11 cellular contexts compared by ENCODE assay signal in genomic region chr11:47189100-47189834, GRCh38. TPM values are rescaled to one million over a fixed set of nuclear protein-coding genes. Genes with fewer than 3 reads are reported as not detected.
DNase-seq lines count a peak whose midpoint lies in the region; ATAC-seq and TF ChIP-seq lines count a peak whose summit lies in the region.
"Had no signal": no experiment of that assay in that cellular context is flagged by ENCODE, and none has a peak within 500 bp of the region (broad histone marks: within the 10 kb centered on the region; RNA-seq: fewer than 3 reads in every experiment).

No MANE protein-coding gene starts in this region.

- no TSS peak for BruUV-seq in Caco-2 (replicated peaks; lab: Mats Ljungman, UMichigan)

- H3K27ac Mint-ChIP-seq in Caco-2 (ENCODE audit: unreplicated experiment): peak overlapping the region; percentile 91

- no peaks in the 10 kb centered on the region for H3K27me3 Mint-ChIP-seq in Caco-2 (ENCODE audit: insufficient read depth, unreplicated experiment)

- peak overlapping the region; percentile 61 for H3K4me3 Mint-ChIP-seq in Caco-2 (ENCODE audit: unreplicated experiment)

- no peaks in the 10 kb centered on the region for H3K9me3 Mint-ChIP-seq in Caco-2 (ENCODE audit: unreplicated experiment)

- no peak overlapping the region for H3K4me3 ChIP-seq in Caco-2 (ENCODE audit: low read depth, low read length)
- H3K4me3 ChIP-seq: breast epithelium had no signal

- TF ChIP-seq CTCF in Caco-2 (IDR thresholded peaks at IDR 0.05; ENCODE audit: insufficient read depth in 1 of 2, low read depth in 1 of 2, low read length in 1 of 2, severe bottlenecking in 1 of 2, unreplicated experiment in 1 of 2) (no peak), omental fat pad (IDR thresholded peaks at IDR 0.05) (no peak)

- H3K36me3 Mint-ChIP-seq in Caco-2 (ENCODE audit: insufficient read depth, unreplicated experiment): peaks cover 31% of the 10 kb centered on the region

- no peaks in the 10 kb centered on the region for H3K9me3 ChIP-seq in Caco-2
- H3K9me3 ChIP-seq: breast epithelium had no signal

- POLR2A ChIA-PET in Caco-2 (lab: Charles Lee): interaction anchor here (1.3 to 1.7 kb wide), 2 partner anchors 25 to 59 kb away, joined by 7 to 28 read pairs; partner anchors contain the start of genes ACP2 and DDB2

- DNase-seq in Caco-2 (peak; percentile 89 to 94), NCI-H69 (lab: John Stamatoyannopoulos, UW) (peak; percentile 17), omental fat pad (ENCODE audit: low spot score) (no peak), pons (ENCODE audit: low spot score) (no peak), C1 segment of cervical spinal cord (lab: John Stamatoyannopoulos, UW) (no peak), NCI-H1417 (lab: John Stamatoyannopoulos, UW) (no peak), 8988T (no peak)
- DNase-seq: activated CD4-positive, alpha-beta T cell treated with anti-CD3 and anti-CD28 coated beads for 1 hour; NCI-H524 treated with DMSO at 0.1 percent for 48 hours had no signal

- H3K27me3 ChIP-seq in Caco-2 (replicated peaks; ENCODE audit: control insufficient read depth, insufficient read depth, low read length): no peaks in the 10 kb centered on the region
- H3K27me3 ChIP-seq: breast epithelium had no signal

- H3K4me1 ChIP-seq in Caco-2: peaks cover 64% of the 10 kb centered on the region

- H3K36me3 ChIP-seq in Caco-2 (ENCODE audit: control insufficient read depth, insufficient read depth, low read length): no peaks in the 10 kb centered on the region
- H3K36me3 ChIP-seq: breast epithelium had no signal

- H3K4me1 Mint-ChIP-seq in Caco-2 (ENCODE audit: low read depth, unreplicated experiment): peaks cover 29% of the 10 kb centered on the region

- CTCF ChIA-PET in Caco-2 (lab: Charles Lee): interaction anchor here (0.9 to 1.3 kb wide), 6 partner anchors 10 to 166 kb away, joined by 3 to 8 read pairs (median 6); partner anchors contain the start of genes ACP2, DDB2 and NR1H3

- intact Hi-C loops in Caco-2 (cut with micrococcal nuclease; ENCODE audit: unreplicated experiment): loop anchor here (1.0 kb wide), 2 partner anchors 25 to 80 kb away; partner anchors contain the start of gene DDB2

- ATAC-seq in esophagus mucosa (peak; percentile 58), omental fat pad (ENCODE audit: low FRiP score) (peak; percentile 50)

RNA-seq across cellular contexts. Expression of gene PACSIN3, which starts 3.0 kb away (rescaled TPM):
- total RNA-seq in Caco-2 (2022) (72.8 and 76.7 TPM in 2 replicates), esophagus mucosa (55.3 TPM), omental fat pad (10 to 100 TPM; 11.2 to 47.4 (median 16.8) TPM)

RNA-seq across cellular contexts. Expression of gene ARFGAP2, which starts 12.6 kb away (rescaled TPM):
- 99.9 and 100.0 TPM in 2 replicates for total RNA-seq in Caco-2 (2022)
- 77.9 TPM for total RNA-seq in esophagus mucosa
- 100 to 1,000 TPM in 3 of 4 donors, 10 to 100 TPM in 1; 82.3 to 179 (median 108) TPM for total RNA-seq in omental fat pad

RNA-seq across cellular contexts. Expression of gene DDB2, which starts 25.5 kb away (rescaled TPM):
- total RNA-seq in Caco-2 (2022): 42.2 and 43.7 TPM in 2 replicates
- 49.3 TPM for total RNA-seq in esophagus mucosa
- total RNA-seq in omental fat pad: 10 to 100 TPM; 12.1 to 27.6 (median 14.2) TPM

RNA-seq across cellular contexts. Expression of gene ACP2, which starts 59.3 kb away (rescaled TPM):
- total RNA-seq in Caco-2 (2022): 44.7 and 48.2 TPM in 2 replicates
- 12.7 TPM for total RNA-seq in esophagus mucosa
- total RNA-seq in omental fat pad: 10 to 100 TPM; 44.1 to 70.2 (median 55.4) TPM

Comparison
In these comparisons a context has a peak if more than half of its experiments do, and no peak if none do; other contexts are left out.
1. DNase-seq: peak in Caco-2 (2 of 2) and NCI-H69 (single experiment); none in omental fat pad (single experiment), pons (single experiment), C1 segment of cervical spinal cord (0 of 14), NCI-H1417 (0 of 3) and 8988T (single experiment).